In the genomic region with DNA sequence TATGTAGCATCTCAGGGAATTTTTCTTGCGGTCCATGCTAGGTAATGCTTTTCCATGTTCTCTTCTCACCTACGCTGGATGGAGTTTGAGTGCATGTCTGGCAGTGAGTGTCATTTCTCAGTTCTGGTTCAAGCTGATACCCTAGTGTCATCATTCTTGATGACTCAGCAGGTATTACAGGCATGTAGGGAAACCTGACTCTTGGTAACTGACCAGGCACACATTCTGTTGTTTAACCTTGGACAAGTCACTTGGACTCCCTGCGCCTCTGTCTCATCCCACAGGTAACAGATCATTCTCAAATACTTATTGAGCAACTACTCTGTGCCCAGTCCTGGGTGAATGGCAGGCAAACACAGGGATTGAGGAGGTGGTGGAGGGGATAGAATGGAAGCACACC, we compare ENCODE assay signal across 15 cellular contexts. TPM values are rescaled to one million over a fixed set of nuclear protein-coding genes. Genes with fewer than 3 reads are reported as not detected.
DNase-seq lines count a peak whose midpoint lies in the region; ATAC-seq and TF ChIP-seq lines count a peak whose summit lies in the region.
"Had no signal": no experiment of that assay in that cellular context is flagged by ENCODE, and none has a peak within 500 bp of the region (broad histone marks: within the 10 kb centered on the region; RNA-seq: fewer than 3 reads in every experiment).

No MANE protein-coding gene starts in this region.

- H3K27me3 Mint-ChIP-seq in type B pancreatic cell: peaks cover 4% of the 10 kb centered on the region
- H3K27me3 Mint-ChIP-seq: CD4-positive, alpha-beta T cell; IgD-negative memory B cell had no signal

- CTCF ChIA-PET in IMR-90 (lab: Yijun Ruan, JAX): no interaction called here

- H3K36me3 ChIP-seq in IMR-90 (ENCODE audit: control insufficient read depth, insufficient read depth, low read length) (no peaks in the 10 kb centered on the region), mesendoderm (ENCODE audit: control insufficient read depth, insufficient read depth, low read length) (no peaks in the 10 kb centered on the region), gastrocnemius medialis (no peaks in the 10 kb centered on the region)

- no peaks in the 10 kb centered on the region for H4K20me1 ChIP-seq in IMR-90 (ENCODE audit: insufficient read depth, low read length)

- 67% methylated on average over 1 of the region's 3 CpGs; no CpG with 5 or more reads in 1 of the 2 experiments for WGBS in IMR-90 (ENCODE audit: extremely low coverage in 2 of 2, insufficient read length in 1 of 2), 2 experiments
- WGBS in mesendoderm (ENCODE audit: extremely low coverage, insufficient coverage, low lambda C conversion rate): no CpG with 5 or more reads among the region's 3 CpGs

- H4K5ac ChIP-seq in IMR-90 (ENCODE audit: low read depth, low read length) (no peak overlapping the region), mesendoderm (ENCODE audit: low read length) (no peak overlapping the region)

- H3K4me3 Mint-ChIP-seq in type B pancreatic cell: no peak overlapping the region
- H3K4me3 Mint-ChIP-seq: CD4-positive, alpha-beta T cell; IgD-negative memory B cell had no signal

- intact Hi-C loops in IMR-90 (cut with micrococcal nuclease): no loop called here
- intact Hi-C loops in gastrocnemius medialis (cut with DNase I; ENCODE audit: low total_unique reads): loop anchor here (5.0 to 10.0 kb wide), 3 partner anchors 126 to 279 kb away; no protein-coding TSS in a partner anchor

- DNase-seq in IMR-90 (no peak), mesendoderm (peak; percentile 23), gastrocnemius medialis (peak; percentile 79 to 82), RKO (ENCODE audit: low spot score) (no peak), type B pancreatic cell (ENCODE audit: extremely low spot score, unreplicated experiment) (no peak), T-helper 9 cell (no peak)
- DNase-seq: AML-193; Caco-2; CD4-positive, alpha-beta T cell; HCEC 1CT had no signal

- no peak overlapping the region for H4K91ac ChIP-seq in IMR-90 (ENCODE audit: insufficient read depth, low read depth, low read length)

- no peak overlapping the region for H3K14ac ChIP-seq in IMR-90 (replicated peaks; ENCODE audit: low read depth, low read length)

- H3K27ac Mint-ChIP-seq in type B pancreatic cell: no peak overlapping the region
- H3K27ac Mint-ChIP-seq: CD4-positive, alpha-beta T cell; IgD-negative memory B cell had no signal

- no TSS peak for BruUV-seq in IMR-90 (replicated peaks; lab: Mats Ljungman, UMichigan)

- H3K27me3 ChIP-seq in IMR-90 (ENCODE audit: control insufficient read depth, insufficient read depth, low read length) (no peaks in the 10 kb centered on the region), mesendoderm (ENCODE audit: insufficient read depth, low read length, poor library complexity) (no peaks in the 10 kb centered on the region), gastrocnemius medialis (no peaks in the 10 kb centered on the region)

- H2AK5ac ChIP-seq in IMR-90 (ENCODE audit: low read depth, low read length) (no peak overlapping the region), mesendoderm (ENCODE audit: low read length) (no peak overlapping the region)

- no peak overlapping the region for H2AK9ac ChIP-seq in IMR-90 (replicated peaks; ENCODE audit: low read depth, low read length, poor library complexity)

- H2BK120ac ChIP-seq in IMR-90 (ENCODE audit: low read depth, low read length) (no peak overlapping the region), mesendoderm (ENCODE audit: low read depth, low read length) (no peak overlapping the region)

- H3K9ac ChIP-seq in IMR-90 (ENCODE audit: low read depth, low read length) (no peak overlapping the region), mesendoderm (ENCODE audit: low read length) (no peak overlapping the region)

- ATAC-seq in IMR-90 (ENCODE audit: low read depth) (no peak), gastrocnemius medialis (peak; percentile 89 to 91)

- no peaks in the 10 kb centered on the region for H3K36me3 Mint-ChIP-seq in type B pancreatic cell
- H3K36me3 Mint-ChIP-seq: IgD-negative memory B cell had no signal

- TF ChIP-seq CTCF in IMR-90 (conservative IDR thresholded peaks at IDR 0.05; ENCODE audit: low read depth, low read length): no peak
- TF ChIP-seq CTCF in gastrocnemius medialis (IDR thresholded peaks at IDR 0.05 in 4 of 5, conservative IDR thresholded peaks at IDR 0.05 in 1 of 5): no peak
- TF ChIP-seq CTCF in type B pancreatic cell (conservative IDR thresholded peaks at IDR 0.05): no peak

- H3K9me3 ChIP-seq in IMR-90 (ENCODE audit: control insufficient read depth, insufficient read depth, low read length): peaks cover 14% of the 10 kb centered on the region
- H3K9me3 ChIP-seq in gastrocnemius medialis: no peaks in the 10 kb centered on the region
- H3K9me3 ChIP-seq: Caco-2 had no signal

- H3K4ac ChIP-seq in IMR-90 (ENCODE audit: low read depth, low read length) (no peak overlapping the region), mesendoderm (ENCODE audit: low read depth, low read length) (no peak overlapping the region)

- no peaks in the 10 kb centered on the region for H3K4me1 ChIP-seq in IMR-90 (ENCODE audit: control insufficient read depth, insufficient read depth, low read length)
- H3K4me1 ChIP-seq in mesendoderm (ENCODE audit: control insufficient read depth, low read depth, low read length): peaks cover 2% of the 10 kb centered on the region
- H3K4me1 ChIP-seq in gastrocnemius medialis: peaks cover 34 to 42% of the 10 kb centered on the region in 2 donors
- H3K4me1 ChIP-seq: Caco-2 had no signal

- no peaks in the 10 kb centered on the region for H3K79me2 ChIP-seq in mesendoderm (ENCODE audit: control insufficient read depth, insufficient read depth, low read length)

- H3K9me3 Mint-ChIP-seq in type B pancreatic cell: no peaks in the 10 kb centered on the region

- H3K4me1 Mint-ChIP-seq in type B pancreatic cell (ENCODE audit: unreplicated experiment): no peaks in the 10 kb centered on the region
- H3K4me1 Mint-ChIP-seq: IgD-negative memory B cell had no signal

- H3K27ac ChIP-seq in IMR-90 (ENCODE audit: insufficient read depth, low read length) (no peak overlapping the region), mesendoderm (ENCODE audit: low read depth, low read length) (no peak overlapping the region), gastrocnemius medialis (peak overlapping the region; percentile 75 to 96 (median 81))
- H3K27ac ChIP-seq: C4-2B, HL-60 had no signal

- TF ChIP-seq RAD21 in IMR-90 (IDR thresholded peaks at IDR 0.05; ENCODE audit: low read length): no peak

- H2AFZ ChIP-seq in IMR-90 (replicated peaks; ENCODE audit: low read length, poor library complexity): no peak overlapping the region

- H2BK20ac ChIP-seq in IMR-90 (ENCODE audit: low read depth, low read length): no peak overlapping the region

- no peak overlapping the region for H3K23ac ChIP-seq in IMR-90 (ENCODE audit: low read depth, low read length)
- H3K23ac ChIP-seq in mesendoderm (ENCODE audit: low read length): no peak overlapping the region

- dilution Hi-C loops in IMR-90 (cut with HindIII; ENCODE audit: low sequenced_read_pairs, unreplicated experiment): no loop called here

- H3K4me2 ChIP-seq in IMR-90 (ENCODE audit: low read depth, low read length) (no peak overlapping the region), mesendoderm (ENCODE audit: low read length) (no peak overlapping the region)

- no peaks in the 10 kb centered on the region for H3K9me1 ChIP-seq in IMR-90 (ENCODE audit: insufficient read depth, low read length)

- no peak overlapping the region for H2BK5ac ChIP-seq in IMR-90 (ENCODE audit: low read depth, low read length, poor library complexity, severe bottlenecking)
- no peak overlapping the region for H2BK5ac ChIP-seq in mesendoderm (ENCODE audit: low read length)

- in situ Hi-C loops in IMR-90 (cut with MboI; ENCODE audit: low sequenced_read_pairs) (no loop called here), gastrocnemius medialis (cut with MboI; ENCODE audit: low sequenced_read_pairs in 4 of 4) (no loop called here)

- H3K79me1 ChIP-seq in IMR-90 (ENCODE audit: low read depth in 1 of 2, low read length in 2 of 2) (no peaks in the 10 kb centered on the region), mesendoderm (ENCODE audit: low read length) (no peaks in the 10 kb centered on the region)

- TF ChIP-seq POLR2A in IMR-90 (IDR thresholded peaks at IDR 0.05; ENCODE audit: low read depth, low read length): no peak
- TF ChIP-seq POLR2A in gastrocnemius medialis (IDR thresholded peaks at IDR 0.05): no peak

- H3K56ac ChIP-seq in IMR-90 (ENCODE audit: extremely low read depth, insufficient read depth, low read length) (no peak overlapping the region), mesendoderm (ENCODE audit: low read length) (no peak overlapping the region)

- H3K18ac ChIP-seq in IMR-90 (ENCODE audit: low read depth, low read length) (no peak overlapping the region), mesendoderm (ENCODE audit: low read length) (no peak overlapping the region)

- no peak overlapping the region for H4K8ac ChIP-seq in IMR-90 (ENCODE audit: low read depth in 2 of 2, low read length in 2 of 2)
- H4K8ac ChIP-seq in mesendoderm (ENCODE audit: low read depth, low read length): no peak overlapping the region

- no peak overlapping the region for H3K4me3 ChIP-seq in IMR-90 (ENCODE audit: insufficient read depth, low read depth, low read length)
- no peak overlapping the region for H3K4me3 ChIP-seq in mesendoderm (ENCODE audit: low read length)
- H3K4me3 ChIP-seq in gastrocnemius medialis: no peak overlapping the region

- POLR2A ChIA-PET in IMR-90 (lab: Charles Lee; ENCODE audit: unreplicated experiment): no interaction called here

- H2BK15ac ChIP-seq in IMR-90 (ENCODE audit: low read depth, low read length) (no peak overlapping the region), mesendoderm (replicated peaks; ENCODE audit: low read depth) (no peak overlapping the region)

TF ChIP-seq in IMR-90, 13 proteins besides CTCF, POLR2A, EP300 and RAD21:
- no peak for TF ChIP-seq SMC3 (IDR thresholded peaks at IDR 0.05; ENCODE audit: low read depth, low read length)
- TF ChIP-seq MAZ (IDR thresholded peaks at IDR 0.05; ENCODE audit: borderline replicate concordance, low read depth, low read length): no peak
- peak; percentile 89 for TF ChIP-seq MAFK (IDR thresholded peaks at IDR 0.05; ENCODE audit: low read depth, low read length)

RNA-seq across cellular contexts. Expression of gene RBFOX1, which starts 6.8 kb away (rescaled TPM):
- total RNA-seq in IMR-90 (2012; rRNA removed) (not detected in 2 replicates), gastrocnemius medialis (10 to 100 TPM; 42.5 to 98.8 (median 58.6) TPM), type B pancreatic cell (ENCODE audit: low replicate concordance) (1.7 and 21.0 TPM in 2 replicates)
- not detected in 2 replicates for polyA plus RNA-seq in IMR-90 (2012; rRNA removed)
- not detected in 2 replicates for polyA plus RNA-seq in IMR-90 (2012; cell fraction: cytosol; rRNA removed)
- polyA plus RNA-seq in IMR-90 (2012; cell fraction: nucleus; rRNA removed; ENCODE audit: low replicate concordance): not detected in 2 replicates
- 0.42 TPM for polyA plus RNA-seq in mesendoderm (2013, experiment 1 of 2)
- polyA plus RNA-seq in mesendoderm (2013, experiment 2 of 2): 0.39 TPM
- total RNA-seq: CD4-positive, alpha-beta T cell; HT1080 had no signal
- polyA plus RNA-seq: BJ, IgD-negative memory B cell had no signal

Comparison
In these comparisons a context has a peak if more than half of its experiments do, and no peak if none do; other contexts are left out.
1. DNase-seq: peak in mesendoderm (single experiment) and gastrocnemius medialis (2 of 2); none in IMR-90 (single experiment), RKO (single experiment), type B pancreatic cell (single experiment) and T-helper 9 cell (single experiment).
2. H3K27ac ChIP-seq: peak in gastrocnemius medialis (4 of 4); none in IMR-90 (single experiment) and mesendoderm (single experiment).